In genomic region chr3:70873686-70874085, GRCh38 we compare ENCODE assay signal across 22 cellular contexts.
A peak's percentile ranks its signal among the peaks of the same experiment; 100 is the strongest.
DNase-seq lines count a peak whose midpoint lies in the region; ATAC-seq and TF ChIP-seq lines count a peak whose summit lies in the region.
"Had no signal": no experiment of that assay in that cellular context is flagged by ENCODE, and none has a peak within 500 bp of the region (broad histone marks: within the 10 kb centered on the region; RNA-seq: fewer than 3 reads in every experiment).

No MANE protein-coding gene starts in this region.

- H3K27me3 ChIP-seq in IMR-90 (ENCODE audit: control insufficient read depth, insufficient read depth, low read length) (no peaks in the 10 kb centered on the region), trophoblast cell (ENCODE audit: insufficient read depth, low read length) (no peaks in the 10 kb centered on the region), upper lobe of left lung (no peaks in the 10 kb centered on the region)
- H3K27me3 ChIP-seq: BE2C, BLaER1 had no signal

- CTCF ChIA-PET in IMR-90 (lab: Yijun Ruan, JAX) = no interaction called here

- H2AK5ac ChIP-seq in IMR-90 (ENCODE audit: low read depth, low read length) (peak overlapping the region; percentile 55; the same call in 1 of the 2 replicates), trophoblast cell (ENCODE audit: low read length) (no peak overlapping the region)

- WGBS in IMR-90 (ENCODE audit: extremely low coverage in 2 of 2, insufficient read length in 1 of 2), 2 experiments = no CpG with 5 or more reads among the region's 5 CpGs
- no CpG with 5 or more reads among the region's 5 CpGs for WGBS in trophoblast cell (ENCODE audit: extremely low coverage, insufficient coverage, insufficient read length)
- WGBS in upper lobe of left lung, 2 donors = 89 to 92% methylated on average over 5 of the region's 5 CpGs

- H2BK120ac ChIP-seq in IMR-90 (ENCODE audit: low read depth, low read length) (no peak overlapping the region), trophoblast cell (ENCODE audit: insufficient read depth, low read length, poor library complexity) (no peak overlapping the region)

- H3K27ac ChIP-seq in IMR-90 (ENCODE audit: insufficient read depth, low read length) = no peak overlapping the region
- H3K27ac ChIP-seq in trophoblast cell (ENCODE audit: low read depth, low read length) = no peak overlapping the region
- no peak overlapping the region for H3K27ac ChIP-seq in upper lobe of left lung
- H3K27ac ChIP-seq: BLaER1 had no signal

- peaks cover 10% of the 10 kb centered on the region for H3K4me1 ChIP-seq in IMR-90 (ENCODE audit: control insufficient read depth, insufficient read depth, low read length)
- H3K4me1 ChIP-seq in trophoblast cell (ENCODE audit: control insufficient read depth in 1 of 2, insufficient read depth in 2 of 2, low read length in 2 of 2) = no peaks in the 10 kb centered on the region
- H3K4me1 ChIP-seq in upper lobe of left lung = no peaks in the 10 kb centered on the region
- H3K4me1 ChIP-seq: BE2C, BLaER1 had no signal

- no peaks in the 10 kb centered on the region for H3K9me1 ChIP-seq in IMR-90 (ENCODE audit: insufficient read depth, low read length)

- H3K79me2 ChIP-seq in trophoblast cell (ENCODE audit: control insufficient read depth, insufficient read depth, low read length, poor library complexity) = no peaks in the 10 kb centered on the region

- DNase-seq in IMR-90 = no peak
- peak; percentile 37 for DNase-seq in amniotic epithelial cell (ENCODE audit: low read depth)
- peak; percentile 6 to 68 for DNase-seq in trophoblast cell
- no peak for DNase-seq in upper lobe of left lung
- no peak for DNase-seq in HK-2 (ENCODE audit: unreplicated experiment)
- DNase-seq: 8988T; ACHN; BE2C; C1 segment of cervical spinal cord; CD4-positive, alpha-beta memory T cell; CD4-positive, CD25-positive, alpha-beta regulatory T cell; CD8-positive, alpha-beta memory T cell; COR-L47; DMS 273 treated with DMSO at 0.1 percent for 48 hours; DMS153; DMS53; DMS79; DND-41; EL; GDM1 had no signal

- dilution Hi-C loops in IMR-90 (cut with HindIII; ENCODE audit: low sequenced_read_pairs, unreplicated experiment) = no loop called here

- 0 out of 2 replicates have a peak overlapping the region, but pooled peaks have one; percentile 22 for H2BK20ac ChIP-seq in IMR-90 (ENCODE audit: low read depth, low read length)

- H2AFZ ChIP-seq in IMR-90 (replicated peaks; ENCODE audit: low read length, poor library complexity) (no peak overlapping the region), trophoblast cell (ENCODE audit: insufficient read depth, low read length, poor library complexity) (no peak overlapping the region)

- H3K23ac ChIP-seq in IMR-90 (ENCODE audit: low read depth, low read length) = no peak overlapping the region
- no peak overlapping the region for H3K23ac ChIP-seq in trophoblast cell (ENCODE audit: low read length)

- H3K4ac ChIP-seq in IMR-90 (ENCODE audit: low read depth, low read length) (no peak overlapping the region), trophoblast cell (ENCODE audit: low read depth, low read length) (no peak overlapping the region)

- TF ChIP-seq CTCF in IMR-90 (conservative IDR thresholded peaks at IDR 0.05; ENCODE audit: low read depth, low read length) (no peak), upper lobe of left lung (IDR thresholded peaks at IDR 0.05) (no peak)

- POLR2A ChIA-PET in IMR-90 (lab: Charles Lee; ENCODE audit: unreplicated experiment) = no interaction called here

- H3K9me3 ChIP-seq in IMR-90 (ENCODE audit: control insufficient read depth, insufficient read depth, low read length) = peaks cover 7% of the 10 kb centered on the region
- no peaks in the 10 kb centered on the region for H3K9me3 ChIP-seq in trophoblast cell (ENCODE audit: insufficient read depth, low read depth, low read length)
- H3K9me3 ChIP-seq in upper lobe of left lung = peaks cover 0 to 6% (median 0%) of the 10 kb centered on the region in 4 donors
- H3K9me3 ChIP-seq: BE2C had no signal

- no peak for TF ChIP-seq EP300 in upper lobe of left lung (IDR thresholded peaks at IDR 0.05)

- H3K79me1 ChIP-seq in IMR-90 (ENCODE audit: low read depth in 1 of 2, low read length in 2 of 2) = no peaks in the 10 kb centered on the region
- no peaks in the 10 kb centered on the region for H3K79me1 ChIP-seq in trophoblast cell (ENCODE audit: low read length)

- H3K4me2 ChIP-seq in IMR-90 (ENCODE audit: low read depth, low read length) (no peak overlapping the region), trophoblast cell (ENCODE audit: low read length) (no peak overlapping the region)
- H3K4me2 ChIP-seq: BLaER1 had no signal

- H3K9ac ChIP-seq in IMR-90 (ENCODE audit: low read depth, low read length) (no peak overlapping the region), trophoblast cell (ENCODE audit: low read length) (no peak overlapping the region)
- H3K9ac ChIP-seq: BLaER1 had no signal

- BruUV-seq in IMR-90 (replicated peaks; lab: Mats Ljungman, UMichigan) = no TSS peak

- H3K36me3 ChIP-seq in IMR-90 (ENCODE audit: control insufficient read depth, insufficient read depth, low read length) (no peaks in the 10 kb centered on the region), trophoblast cell (ENCODE audit: control insufficient read depth in 1 of 2, insufficient read depth in 2 of 2, low read length in 2 of 2) (no peaks in the 10 kb centered on the region), upper lobe of left lung (no peaks in the 10 kb centered on the region)
- H3K36me3 ChIP-seq: BE2C, BLaER1 had no signal

- ATAC-seq in IMR-90 (ENCODE audit: low read depth) (no peak), upper lobe of left lung (ENCODE audit: low FRiP score in 2 of 2) (no peak)
- ATAC-seq: GM12878 had no signal

- H4K91ac ChIP-seq in IMR-90 (ENCODE audit: insufficient read depth, low read depth, low read length) = no peak overlapping the region; the same call in 1 of the 2 replicates
- no peak overlapping the region for H4K91ac ChIP-seq in trophoblast cell (ENCODE audit: low read depth, low read length)

- H3K14ac ChIP-seq in IMR-90 (replicated peaks; ENCODE audit: low read depth, low read length) (no peak overlapping the region), trophoblast cell (ENCODE audit: low read length) (no peak overlapping the region)

- in situ Hi-C loops in IMR-90 (cut with MboI; ENCODE audit: low sequenced_read_pairs) = no loop called here

- H3K4me3 ChIP-seq in IMR-90 (ENCODE audit: insufficient read depth, low read depth, low read length) (no peak overlapping the region), trophoblast cell (ENCODE audit: low read depth, low read length) (no peak overlapping the region), upper lobe of left lung (no peak overlapping the region)
- H3K4me3 ChIP-seq: BLaER1, GM12878 had no signal

- no peak overlapping the region for H3K56ac ChIP-seq in IMR-90 (ENCODE audit: extremely low read depth, insufficient read depth, low read length)

- H2AK9ac ChIP-seq in IMR-90 (replicated peaks; ENCODE audit: low read depth, low read length, poor library complexity) = no peak overlapping the region

- intact Hi-C loops in IMR-90 (cut with micrococcal nuclease) = no loop called here

- H2BK5ac ChIP-seq in IMR-90 (ENCODE audit: low read depth, low read length, poor library complexity, severe bottlenecking) (no peak overlapping the region), trophoblast cell (ENCODE audit: low read depth, low read length, poor library complexity) (no peak overlapping the region)

- no peak overlapping the region for H4K8ac ChIP-seq in IMR-90 (ENCODE audit: low read depth in 2 of 2, low read length in 2 of 2)
- H4K8ac ChIP-seq in trophoblast cell (ENCODE audit: low read depth, low read length) = no peak overlapping the region

- TF ChIP-seq POLR2A in IMR-90 (IDR thresholded peaks at IDR 0.05; ENCODE audit: low read depth, low read length) (no peak), upper lobe of left lung (IDR thresholded peaks at IDR 0.05) (no peak)

- H4K20me1 ChIP-seq in IMR-90 (ENCODE audit: insufficient read depth, low read length) = no peaks in the 10 kb centered on the region
- H4K20me1 ChIP-seq: BLaER1 had no signal

- peak overlapping the region; percentile 50 for H3K18ac ChIP-seq in IMR-90 (ENCODE audit: low read depth, low read length)
- no peak overlapping the region for H3K18ac ChIP-seq in trophoblast cell (ENCODE audit: low read length)

- TF ChIP-seq RAD21 in IMR-90 (IDR thresholded peaks at IDR 0.05; ENCODE audit: low read length) = no peak

- H4K12ac ChIP-seq in trophoblast cell (ENCODE audit: low read depth, low read length) = no peak overlapping the region

- peak overlapping the region; percentile 68; the same call in 2 of the 3 replicates for H2BK15ac ChIP-seq in IMR-90 (ENCODE audit: low read depth, low read length)

- H2BK12ac ChIP-seq in trophoblast cell (ENCODE audit: low read length) = no peak overlapping the region

- H4K5ac ChIP-seq in IMR-90 (ENCODE audit: low read depth, low read length) = no peak overlapping the region

TF ChIP-seq in IMR-90, 13 proteins besides CTCF, POLR2A, EP300 and RAD21:
- 0 out of 2 replicates have a peak, but pooled peaks have one; percentile 49 for TF ChIP-seq CEBPB (IDR thresholded peaks at IDR 0.05; ENCODE audit: low read depth, low read length)
- no peak for TF ChIP-seq RCOR1 (IDR thresholded peaks at IDR 0.05; ENCODE audit: insufficient replicate concordance, low read length)

Comparison
In these comparisons a context has a peak if more than half of its experiments do, and no peak if none do; other contexts are left out.
1. DNase-seq: peak in amniotic epithelial cell (single experiment) and trophoblast cell (2 of 2); none in IMR-90 (single experiment), upper lobe of left lung (0 of 2) and HK-2 (single experiment).